In genomic region chr6:1111361-1111760, GRCh38 we compare ENCODE assay signal across 15 cellular contexts.
DNase-seq lines count a peak whose midpoint lies in the region; ATAC-seq and TF ChIP-seq lines count a peak whose summit lies in the region.
"Had no signal": no experiment of that assay in that cellular context is flagged by ENCODE, and none has a peak within 500 bp of the region (broad histone marks: within the 10 kb centered on the region; RNA-seq: fewer than 3 reads in every experiment).

No MANE protein-coding gene starts in this region.

- intact Hi-C loops in esophagus squamous epithelium (cut with DNase I), result no loop called here

- DNase-seq in CD1c-positive myeloid dendritic cell (ENCODE audit: extremely low spot score) (peak; percentile 3), RWPE1 (ENCODE audit: low spot score) (no peak), esophagus squamous epithelium (lab: John Stamatoyannopoulos, UW) (no peak), osteocyte (ENCODE audit: extremely low spot score, unreplicated experiment) (peak; percentile 11), DMS79 treated with DMSO at 0.1 percent for 48 hours (lab: John Stamatoyannopoulos, UW) (no peak), DMS 273 treated with DMSO at 0.1 percent for 48 hours (lab: John Stamatoyannopoulos, UW) (no peak)
- DNase-seq: C1 segment of cervical spinal cord, H7, Karpas-422, NCI-H1417, NCI-H2029 treated with DMSO at 0.1 percent for 48 hours, NCI-H510A, NCI-H774 had no signal

- no peaks in the 10 kb centered on the region for H3K9me3 Mint-ChIP-seq in osteocyte (ENCODE audit: unreplicated experiment)

- H3K4me3 Mint-ChIP-seq in osteocyte (ENCODE audit: unreplicated experiment), result no peak overlapping the region

- H3K36me3 Mint-ChIP-seq in osteocyte (ENCODE audit: unreplicated experiment), result no peaks in the 10 kb centered on the region

- no peaks in the 10 kb centered on the region for H3K36me3 ChIP-seq in esophagus squamous epithelium

- H3K27ac ChIP-seq in RWPE1 (peak overlapping the region; percentile 82), esophagus squamous epithelium (peak overlapping the region; percentile 6 to 68 (median 55))

- no peaks in the 10 kb centered on the region for H3K27me3 Mint-ChIP-seq in osteocyte (ENCODE audit: unreplicated experiment)

- POLR2A ChIA-PET in RWPE1 (lab: Yijun Ruan, JAX; ENCODE audit: low non-redundant PET), result no interaction called here

- no peak for TF ChIP-seq CTCF in RWPE1 (conservative IDR thresholded peaks at IDR 0.05; ENCODE audit: low read depth)
- TF ChIP-seq CTCF in esophagus squamous epithelium (IDR thresholded peaks at IDR 0.05), result no peak
- no peak for TF ChIP-seq CTCF in osteocyte (IDR thresholded peaks at IDR 0.05)

- CTCF ChIA-PET in RWPE1 (lab: Yijun Ruan, JAX), result interaction anchor here (0.6 kb wide), 2 partner anchors 98 to 389 kb away, joined by 3 read pairs; no protein-coding TSS in a partner anchor

- H3K27ac Mint-ChIP-seq in osteocyte (ENCODE audit: unreplicated experiment), result no peak overlapping the region

- no peak for TF ChIP-seq POLR2A in esophagus squamous epithelium (IDR thresholded peaks at IDR 0.05)

- 36 to 44% methylated on average over 6 of the region's 6 CpGs for WGBS in esophagus squamous epithelium, 2 donors

- H3K4me1 ChIP-seq in esophagus squamous epithelium, result peaks cover 0 to 35% (median 7%) of the 10 kb centered on the region in 3 donors

- peak overlapping the region in 1 of 4 donors; percentile 21 for H3K4me3 ChIP-seq in esophagus squamous epithelium

- ATAC-seq in GM21515 (IDR thresholded peaks at IDR 0.05; ENCODE audit: unreplicated experiment), result no peak
- ATAC-seq: HepG2 had no signal

- H3K4me1 Mint-ChIP-seq in osteocyte (ENCODE audit: unreplicated experiment), result no peaks in the 10 kb centered on the region

- H3K9me3 ChIP-seq in esophagus squamous epithelium, result no peaks in the 10 kb centered on the region

- no peaks in the 10 kb centered on the region for H3K27me3 ChIP-seq in esophagus squamous epithelium

Comparison
In these comparisons a context has a peak if more than half of its experiments do, and no peak if none do; other contexts are left out.
1. DNase-seq: peak in CD1c-positive myeloid dendritic cell (single experiment) and osteocyte (single experiment); none in RWPE1 (single experiment), esophagus squamous epithelium (single experiment), DMS79 treated with DMSO at 0.1 percent for 48 hours (single experiment) and DMS 273 treated with DMSO at 0.1 percent for 48 hours (single experiment).